Comparison of ENCODE assay signal across 1 cellular context in genomic region chr11:96015911-96016565, GRCh38.
TF ChIP-seq lines count a peak whose summit lies in the region.

No MANE protein-coding gene starts in this region.

TF ChIP-seq in GM23338, 12 proteins besides CTCF, POLR2A, EP300 and RAD21 (continued from another document):
- TF ChIP-seq ZNF462 (CRISPR knock-in tag; IDR thresholded peaks at IDR 0.05): no peak
- no peak for TF ChIP-seq ETS1 (IDR thresholded peaks at IDR 0.05)
